8 cellular contexts compared by ENCODE assay signal in the genomic region with DNA sequence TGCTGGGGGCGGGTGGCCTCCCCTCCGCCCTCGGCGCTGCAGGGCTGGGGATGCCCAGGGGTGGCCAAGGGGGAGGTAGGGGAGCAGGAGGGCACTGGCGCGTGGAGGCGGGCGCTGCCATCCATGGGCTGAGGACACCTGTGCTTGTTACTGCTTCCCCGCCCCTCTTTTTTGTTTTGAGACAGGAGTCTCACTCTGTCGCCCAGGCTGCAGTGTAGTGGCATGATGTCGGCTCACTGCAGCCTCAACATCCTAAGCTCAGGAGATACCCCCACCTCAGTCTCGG. TPM values are rescaled to one million over a fixed set of nuclear protein-coding genes. Genes with fewer than 3 reads are reported as not detected.
DNase-seq lines count a peak whose midpoint lies in the region; ATAC-seq and TF ChIP-seq lines count a peak whose summit lies in the region.

No MANE protein-coding gene starts in this region.

- no peak for TF ChIP-seq CTCF in astrocyte of the cerebellum (IDR thresholded peaks at IDR 0.05; ENCODE audit: low read depth, low read length, missing control alignments)

- peak overlapping the region; percentile 17 for H2BK15ac ChIP-seq in mesenchymal stem cell (ENCODE audit: low read depth, poor library complexity, severe bottlenecking)

- no peaks in the 10 kb centered on the region for H3K27me3 ChIP-seq in mesenchymal stem cell (ENCODE audit: control insufficient read depth in 1 of 2, insufficient read depth in 1 of 2, low read length in 2 of 2)

- H2BK12ac ChIP-seq in mesenchymal stem cell (ENCODE audit: low read length in 2 of 2), result peak overlapping the region in 1 of 2 experiments; percentile 10

- peak overlapping the region; percentile 68 for H3K4me3 ChIP-seq in astrocyte of the cerebellum (ENCODE audit: low read depth, low read length)
- peak overlapping the region; percentile 55 to 89 for H3K4me3 ChIP-seq in mesenchymal stem cell (ENCODE audit: insufficient read depth in 1 of 2, low read depth in 1 of 2, low read length in 2 of 2)

- H3K9ac ChIP-seq in mesenchymal stem cell (ENCODE audit: low read length), result no peak overlapping the region

- peak overlapping the region; percentile 59 for H2AFZ ChIP-seq in mesenchymal stem cell (ENCODE audit: low read depth, low read length)

- H3K36me3 ChIP-seq in mesenchymal stem cell (ENCODE audit: control insufficient read depth in 1 of 2, insufficient read depth in 2 of 2, low read depth in 1 of 2, low read length in 2 of 2), result peaks cover 0 to 19% of the 10 kb centered on the region in 2 experiments

- ATAC-seq in HG03196 (IDR thresholded peaks at IDR 0.05; ENCODE audit: unreplicated experiment), result peak; percentile 35

- no peak overlapping the region for H3K23ac ChIP-seq in mesenchymal stem cell (ENCODE audit: low read length in 2 of 2)

- no peaks in the 10 kb centered on the region for H3K9me3 ChIP-seq in mesenchymal stem cell (ENCODE audit: control insufficient read depth, low read length)

- H4K8ac ChIP-seq in mesenchymal stem cell (ENCODE audit: low read length), result peak overlapping the region; percentile 49

- peaks cover 27% of the 10 kb centered on the region for H3K4me1 ChIP-seq in mesenchymal stem cell (ENCODE audit: control insufficient read depth, insufficient read depth, low read depth, low read length)

- no peak overlapping the region for H3K27ac ChIP-seq in mesenchymal stem cell (ENCODE audit: low read length, poor library complexity, severe bottlenecking)

- H2AK5ac ChIP-seq in mesenchymal stem cell (ENCODE audit: low read length, severe bottlenecking), result no peak overlapping the region

- H2BK5ac ChIP-seq in mesenchymal stem cell (ENCODE audit: low read depth, low read length, poor library complexity, severe bottlenecking), result no peak overlapping the region

- H3K79me1 ChIP-seq in mesenchymal stem cell (replicated peaks; ENCODE audit: low read length, poor library complexity, severe bottlenecking), result peaks cover 11% of the 10 kb centered on the region

- DNase-seq in NCI-H1417 (lab: John Stamatoyannopoulos, UW), result peak in 2 of 3 experiments; percentile 41 to 90
- DNase-seq in NCI-H1417 treated with DMSO at 0.1 percent for 48 hours (lab: John Stamatoyannopoulos, UW), result no peak
- DNase-seq in astrocyte of the cerebellum (ENCODE audit: low read depth), result no peak
- no peak for DNase-seq in mesenchymal stem cell
- no peak for DNase-seq in hippocampal formation (lab: John Stamatoyannopoulos, UW)
- DNase-seq in NOMO-1 treated with DMSO at 0.1 percent for 48 hours (lab: John Stamatoyannopoulos, UW; ENCODE audit: unreplicated experiment), result no peak
- DNase-seq in cerebellar cortex (ENCODE audit: low spot score), result no peak

- H3K18ac ChIP-seq in mesenchymal stem cell (ENCODE audit: low read depth in 1 of 2, low read length in 2 of 2), result peak overlapping the region in 1 of 2 experiments; percentile 24

- no peak overlapping the region for H3K4ac ChIP-seq in mesenchymal stem cell (ENCODE audit: low read depth in 1 of 2, low read length in 2 of 2)

- H3K4me2 ChIP-seq in mesenchymal stem cell (ENCODE audit: low read length, poor library complexity, severe bottlenecking), result peak overlapping the region; percentile 97

- no peak overlapping the region for H2BK120ac ChIP-seq in mesenchymal stem cell (ENCODE audit: low read depth, low read length)

- in situ Hi-C loops in astrocyte of the cerebellum (cut with HindIII; ENCODE audit: low sequenced_read_pairs), result no loop called here

- WGBS in mesenchymal stem cell, result 37% methylated on average over 12 of the region's 12 CpGs

- H3K14ac ChIP-seq in mesenchymal stem cell (ENCODE audit: low read length in 2 of 2), result no peak overlapping the region

- H4K91ac ChIP-seq in mesenchymal stem cell (ENCODE audit: low read length), result peak overlapping the region; percentile 44

RNA-seq across cellular contexts. Expression of a gene that starts 0.7 kb away (rescaled TPM):
- 65.4 TPM for polyA plus RNA-seq in mesenchymal stem cell (2013, experiment 1 of 2)
- polyA plus RNA-seq in mesenchymal stem cell (2013, experiment 2 of 2), result 66.5 TPM

RNA-seq across cellular contexts. Expression of a gene that starts 25.3 kb away (rescaled TPM):
- 10.9 TPM for polyA plus RNA-seq in mesenchymal stem cell (2013, experiment 1 of 2)
- 10.4 TPM for polyA plus RNA-seq in mesenchymal stem cell (2013, experiment 2 of 2)

RNA-seq across cellular contexts. Expression of a gene that starts 58.1 kb away (rescaled TPM):
- 2.9 TPM for polyA plus RNA-seq in mesenchymal stem cell (2013, experiment 1 of 2)
- polyA plus RNA-seq in mesenchymal stem cell (2013, experiment 2 of 2), result 2.6 TPM

Comparison
In these comparisons a context has a peak if more than half of its experiments do, and no peak if none do; other contexts are left out.
1. DNase-seq: peak in NCI-H1417 (2 of 3); none in NCI-H1417 treated with DMSO at 0.1 percent for 48 hours (single experiment), astrocyte of the cerebellum (single experiment), mesenchymal stem cell (single experiment), hippocampal formation (0 of 2), NOMO-1 treated with DMSO at 0.1 percent for 48 hours (single experiment) and cerebellar cortex (single experiment).